In genomic region chr9:82993856-82994605, GRCh38 we compare ENCODE assay signal across 20 cellular contexts.
DNase-seq lines count a peak whose midpoint lies in the region; ATAC-seq, FAIRE-seq and TF ChIP-seq lines count a peak whose summit lies in the region.
"Had no signal": no experiment of that assay in that cellular context is flagged by ENCODE, and none has a peak within 500 bp of the region (broad histone marks: within the 10 kb centered on the region; RNA-seq: fewer than 3 reads in every experiment).

No MANE protein-coding gene starts in this region.

- no peaks in the 10 kb centered on the region for H3K9me3 Mint-ChIP-seq in activated CD8-positive, alpha-beta T cell treated with anti-CD3 and anti-CD28 coated beads, Interleukin-2, amount 10 ng/mL, durations not matched to agents 7 days and 5 days (ENCODE audit: insufficient read depth)
- H3K9me3 Mint-ChIP-seq in activated CD8-positive, alpha-beta T cell treated with anti-CD3 and anti-CD28 coated beads for 36 hours: no peaks in the 10 kb centered on the region
- H3K9me3 Mint-ChIP-seq: CD4-positive, alpha-beta T cell had no signal

- peaks cover 26% of the 10 kb centered on the region for H3K4me1 Mint-ChIP-seq in activated CD8-positive, alpha-beta T cell treated with anti-CD3 and anti-CD28 coated beads, Interleukin-2, amount 10 ng/mL, durations not matched to agents 7 days and 5 days (ENCODE audit: low read depth)
- no peaks in the 10 kb centered on the region for H3K4me1 Mint-ChIP-seq in activated CD8-positive, alpha-beta T cell treated with anti-CD3 and anti-CD28 coated beads for 36 hours (ENCODE audit: low read depth)

- TF ChIP-seq CTCF in activated CD8-positive, alpha-beta T cell treated with anti-CD3 and anti-CD28 coated beads for 36 hours (IDR thresholded peaks at IDR 0.05): no peak
- no peak for TF ChIP-seq CTCF in bronchial epithelial cell (IDR thresholded peaks at IDR 0.05; ENCODE audit: insufficient read depth, low read length, severe bottlenecking)
- no peak for TF ChIP-seq CTCF in foreskin keratinocyte (conservative IDR thresholded peaks at IDR 0.05)
- TF ChIP-seq CTCF in colonic mucosa (IDR thresholded peaks at IDR 0.05): no peak

- no peaks in the 10 kb centered on the region for H3K9me3 ChIP-seq in colonic mucosa
- H3K9me3 ChIP-seq: A549, Caco-2, HAP-1 had no signal

- H3K4me1 ChIP-seq in foreskin keratinocyte (peaks cover 10% of the 10 kb centered on the region), colonic mucosa (no peaks in the 10 kb centered on the region)
- H3K4me1 ChIP-seq: A549, Caco-2, HAP-1 had no signal

- no peak overlapping the region for H3K9ac ChIP-seq in colonic mucosa (ENCODE audit: low read depth in 2 of 2, low read length in 2 of 2)
- H3K9ac ChIP-seq: GM23248 had no signal

- H3K36me3 ChIP-seq in bronchial epithelial cell (ENCODE audit: control insufficient read depth, insufficient read depth, low read length): no peaks in the 10 kb centered on the region
- no peaks in the 10 kb centered on the region for H3K36me3 ChIP-seq in colonic mucosa
- H3K36me3 ChIP-seq: HAP-1 had no signal

- H3K27ac Mint-ChIP-seq in activated CD8-positive, alpha-beta T cell treated with anti-CD3 and anti-CD28 coated beads, Interleukin-2, amount 10 ng/mL, durations not matched to agents 7 days and 5 days: no peak overlapping the region
- no peak overlapping the region for H3K27ac Mint-ChIP-seq in activated CD8-positive, alpha-beta T cell treated with anti-CD3 and anti-CD28 coated beads for 36 hours
- H3K27ac Mint-ChIP-seq: CD4-positive, alpha-beta T cell had no signal

- no peak for FAIRE-seq in bronchial epithelial cell (lab: Jason Lieb, UNC)
- FAIRE-seq: A549, D721Med, G401.6, GM12891, GM19239 had no signal

- H3K27ac ChIP-seq in foreskin keratinocyte (peak overlapping the region; percentile 32), substantia nigra (ENCODE audit: low read depth, low read length, poor library complexity, severe bottlenecking) (no peak overlapping the region), colonic mucosa (no peak overlapping the region)
- H3K27ac ChIP-seq: 22Rv1, A549, C4-2B, GM23248 had no signal

- no peak overlapping the region for H3K4me3 Mint-ChIP-seq in activated CD8-positive, alpha-beta T cell treated with anti-CD3 and anti-CD28 coated beads, Interleukin-2, amount 10 ng/mL, durations not matched to agents 7 days and 5 days
- no peak overlapping the region for H3K4me3 Mint-ChIP-seq in activated CD8-positive, alpha-beta T cell treated with anti-CD3 and anti-CD28 coated beads for 36 hours
- H3K4me3 Mint-ChIP-seq: CD4-positive, alpha-beta T cell had no signal

- POLR2A ChIA-PET in activated CD8-positive, alpha-beta T cell treated with anti-CD3 and anti-CD28 coated beads, Interleukin-2, amount 10 ng/mL, durations not matched to agents 7 days and 5 days (lab: Charles Lee): no interaction called here
- POLR2A ChIA-PET in activated CD8-positive, alpha-beta T cell treated with anti-CD3 and anti-CD28 coated beads for 36 hours (lab: Charles Lee): no interaction called here

- DNase-seq in activated CD8-positive, alpha-beta T cell treated with anti-CD3 and anti-CD28 coated beads, Interleukin-2, amount 10 ng/mL, durations not matched to agents 7 days and 5 days: peak; percentile 43
- no peak for DNase-seq in activated CD8-positive, alpha-beta T cell treated with anti-CD3 and anti-CD28 coated beads for 36 hours
- DNase-seq in Jurkat, Clone E6-1 (ENCODE audit: low read depth, low spot score): peak; percentile 28
- peak; percentile 87 for DNase-seq in bronchial epithelial cell (ENCODE audit: low read depth)
- DNase-seq in foreskin keratinocyte: peak; percentile 33 to 72
- DNase-seq in HUDEP-2 (lab: John Stamatoyannopoulos, UW; ENCODE audit: unreplicated experiment in 76 of 76): no peak
- DNase-seq in substantia nigra (lab: John Stamatoyannopoulos, UW): no peak
- no peak for DNase-seq in colonic mucosa
- DNase-seq: AML-193; Caco-2; CD4-positive, alpha-beta T cell; GM23248 had no signal

- H3K27me3 ChIP-seq in bronchial epithelial cell (ENCODE audit: control insufficient read depth, insufficient read depth, low read length) (no peaks in the 10 kb centered on the region), foreskin keratinocyte (no peaks in the 10 kb centered on the region), colonic mucosa (no peaks in the 10 kb centered on the region)

- H3K36me3 Mint-ChIP-seq in activated CD8-positive, alpha-beta T cell treated with anti-CD3 and anti-CD28 coated beads, Interleukin-2, amount 10 ng/mL, durations not matched to agents 7 days and 5 days (ENCODE audit: low read depth): no peaks in the 10 kb centered on the region
- H3K36me3 Mint-ChIP-seq in activated CD8-positive, alpha-beta T cell treated with anti-CD3 and anti-CD28 coated beads for 36 hours (ENCODE audit: low read depth): no peaks in the 10 kb centered on the region

- peak; percentile 61 for ATAC-seq in activated CD8-positive, alpha-beta T cell treated with anti-CD3 and anti-CD28 coated beads, Interleukin-2, amount 10 ng/mL, durations not matched to agents 7 days and 5 days
- ATAC-seq in activated CD8-positive, alpha-beta T cell treated with anti-CD3 and anti-CD28 coated beads for 36 hours: no peak
- ATAC-seq in foreskin keratinocyte: peak; percentile 74
- ATAC-seq: A549 had no signal

- intact Hi-C loops in activated CD8-positive, alpha-beta T cell treated with anti-CD3 and anti-CD28 coated beads for 36 hours (cut with micrococcal nuclease): no loop called here
- intact Hi-C loops in colonic mucosa (cut with DNase I): no loop called here

- H3K4me3 ChIP-seq in Jurkat, Clone E6-1 (ENCODE audit: low read length): no peak overlapping the region
- H3K4me3 ChIP-seq in bronchial epithelial cell (ENCODE audit: low read depth, low read length) (no peak overlapping the region), colonic mucosa (no peak overlapping the region)
- H3K4me3 ChIP-seq: A549, GM23248, HAP-1 had no signal

- peaks cover 4% of the 10 kb centered on the region for H3K27me3 Mint-ChIP-seq in activated CD8-positive, alpha-beta T cell treated with anti-CD3 and anti-CD28 coated beads, Interleukin-2, amount 10 ng/mL, durations not matched to agents 7 days and 5 days (ENCODE audit: low read depth)
- no peaks in the 10 kb centered on the region for H3K27me3 Mint-ChIP-seq in activated CD8-positive, alpha-beta T cell treated with anti-CD3 and anti-CD28 coated beads for 36 hours
- H3K27me3 Mint-ChIP-seq: CD4-positive, alpha-beta T cell had no signal

- CTCF ChIA-PET in activated CD8-positive, alpha-beta T cell treated with anti-CD3 and anti-CD28 coated beads, Interleukin-2, amount 10 ng/mL, durations not matched to agents 7 days and 5 days (lab: Charles Lee): no interaction called here
- CTCF ChIA-PET in activated CD8-positive, alpha-beta T cell treated with anti-CD3 and anti-CD28 coated beads for 36 hours (lab: Charles Lee): no interaction called here

Comparison
In these comparisons a context has a peak if more than half of its experiments do, and no peak if none do; other contexts are left out.
1. DNase-seq: peak in activated CD8-positive, alpha-beta T cell treated with anti-CD3 and anti-CD28 coated beads, Interleukin-2, amount 10 ng/mL, durations not matched to agents 7 days and 5 days (single experiment), Jurkat, Clone E6-1 (single experiment), bronchial epithelial cell (single experiment) and foreskin keratinocyte (2 of 2); none in activated CD8-positive, alpha-beta T cell treated with anti-CD3 and anti-CD28 coated beads for 36 hours (single experiment), HUDEP-2 (0 of 76), substantia nigra (0 of 49) and colonic mucosa (single experiment).